21 cellular contexts compared by ENCODE assay signal in the genomic region with DNA sequence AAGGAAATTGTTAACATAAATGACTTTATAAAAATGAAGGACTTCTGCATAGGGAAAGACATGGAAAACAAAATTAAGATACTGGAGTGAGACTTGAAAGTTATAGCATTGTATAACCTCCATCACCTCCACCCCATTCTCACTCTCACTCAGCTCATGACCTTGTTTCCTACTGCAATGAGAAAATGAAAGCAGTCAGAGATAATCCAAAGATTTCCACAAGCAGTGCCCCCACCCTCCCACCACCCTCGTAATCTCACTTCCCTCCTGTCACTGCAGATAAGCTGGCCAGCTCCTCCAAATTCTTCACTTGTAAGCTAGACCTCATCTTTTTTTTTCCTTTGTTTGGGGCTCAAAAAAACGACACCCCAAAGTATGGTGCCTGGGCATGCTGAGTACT. TPM values are rescaled to one million over a fixed set of nuclear protein-coding genes. Genes with fewer than 3 reads are reported as not detected.
"Had no signal": no experiment of that assay in that cellular context is flagged by ENCODE, and none has a peak within 500 bp of the region (broad histone marks: within the 10 kb centered on the region; RNA-seq: fewer than 3 reads in every experiment).

No MANE protein-coding gene starts in this region.

- H3K27ac Mint-ChIP-seq: activated naive CD4-positive, alpha-beta T cell treated with anti-CD3 and anti-CD28 coated beads, Interleukin-2, amount 10 ng/mL, durations not matched to agents 7 days and 5 days; nephron; stimulated activated memory B cell treated with anti-CD40 and anti-IgM and Interleukin-4, amounts not matched to agents 10 μg/mL and 1 μg/mL and 100 μg/mL, for 72 hours had no signal

- H3K27ac ChIP-seq: ascending aorta, colonic mucosa, lower lobe of right lung, tibial artery had no signal

- DNase-seq: activated CD8-positive, alpha-beta memory T cell treated with anti-CD3 and anti-CD28 coated beads for 24 hours; activated CD8-positive, alpha-beta memory T cell treated with anti-CD3 and anti-CD28 coated beads, Interleukin-2, amount 50 U/mL, for 48 hours; activated effector memory CD4-positive, alpha-beta T cell treated with Interleukin-2 at 50 U/mL for 16 hours; activated naive CD4-positive, alpha-beta T cell treated with anti-CD3 and anti-CD28 coated beads, Interleukin-2, amount 10 ng/mL, durations not matched to agents 7 days and 5 days; activated T-cell treated with anti-CD3 and anti-CD28 coated beads, Interleukin-2, amount 50 U/mL, for 48 hours; colonic mucosa; lower lobe of right lung; stimulated activated CD4-positive, alpha-beta T cell treated with anti-CD3 and anti-CD28 coated beads, Interleukin-4, amount 100 ng/mL, for 24 hours; SW 1271; tibial artery had no signal

- H3K4me1 Mint-ChIP-seq: activated naive CD4-positive, alpha-beta T cell treated with anti-CD3 and anti-CD28 coated beads, Interleukin-2, amount 10 ng/mL, durations not matched to agents 7 days and 5 days; central memory CD8-positive, alpha-beta T cell; nephron; stimulated activated memory B cell treated with anti-CD40 and anti-IgM and Interleukin-4, amounts not matched to agents 10 μg/mL and 1 μg/mL and 100 μg/mL, for 72 hours had no signal

- H3K36me3 Mint-ChIP-seq: activated naive CD4-positive, alpha-beta T cell treated with anti-CD3 and anti-CD28 coated beads, Interleukin-2, amount 10 ng/mL, durations not matched to agents 7 days and 5 days; stimulated activated memory B cell treated with anti-CD40 and anti-IgM and Interleukin-4, amounts not matched to agents 10 μg/mL and 1 μg/mL and 100 μg/mL, for 72 hours had no signal

- H3K4me1 ChIP-seq: ascending aorta, colonic mucosa, lower lobe of right lung, tibial artery had no signal

- H3K27me3 ChIP-seq: ascending aorta, colonic mucosa, tibial artery had no signal

- H3K9me3 Mint-ChIP-seq: activated naive CD4-positive, alpha-beta T cell treated with anti-CD3 and anti-CD28 coated beads, Interleukin-2, amount 10 ng/mL, durations not matched to agents 7 days and 5 days; central memory CD8-positive, alpha-beta T cell had no signal

- H3K36me3 ChIP-seq: ascending aorta, colonic mucosa, lower lobe of right lung, tibial artery had no signal

- ATAC-seq: activated CD4-positive, CD25-positive, alpha-beta regulatory T cell treated with anti-CD3 and anti-CD28 coated beads, Interleukin-2, amount 50 U/mL, for 24 hours; lower lobe of right lung; sciatic nerve; stimulated activated memory B cell treated with anti-CD40 and anti-IgM and Interleukin-4, amounts not matched to agents 10 μg/mL and 1 μg/mL and 100 μg/mL, for 72 hours had no signal

- H3K4me3 ChIP-seq: ascending aorta, colonic mucosa, lower lobe of right lung, smooth muscle cell, tibial artery had no signal

- H3K9me3 ChIP-seq: ascending aorta, colonic mucosa, lower lobe of right lung, tibial artery had no signal

- H3K4me3 Mint-ChIP-seq: activated naive CD4-positive, alpha-beta T cell treated with anti-CD3 and anti-CD28 coated beads, Interleukin-2, amount 10 ng/mL, durations not matched to agents 7 days and 5 days; central memory CD8-positive, alpha-beta T cell; nephron; stimulated activated memory B cell treated with anti-CD40 and anti-IgM and Interleukin-4, amounts not matched to agents 10 μg/mL and 1 μg/mL and 100 μg/mL, for 72 hours had no signal

RNA-seq across cellular contexts. Expression of a gene that starts 52.9 kb away (rescaled TPM):
- total RNA-seq: ascending aorta; colonic mucosa; epithelial cell of proximal tubule; lower lobe of right lung; sciatic nerve; smooth muscle cell; T-helper 2 cell treated with Interferon-gamma antibody and Interleukin-4, amounts not matched to agents 100 ng/mL and 5 ng/mL, for 36 hours had no signal
- polyA plus RNA-seq: adipose tissue, keratinocyte, smooth muscle cell had no signal
